In genomic region chr9:108759835-108760234, GRCh38 we compare ENCODE assay signal across 17 cellular contexts.
DNase-seq lines count a peak whose midpoint lies in the region; ATAC-seq and TF ChIP-seq lines count a peak whose summit lies in the region.
"Had no signal": no experiment of that assay in that cellular context is flagged by ENCODE, and none has a peak within 500 bp of the region (broad histone marks: within the 10 kb centered on the region; RNA-seq: fewer than 3 reads in every experiment).

No MANE protein-coding gene starts in this region.

- intact Hi-C loops in adrenal gland (cut with DNase I), result no loop called here

- no peaks in the 10 kb centered on the region for H3K9me2 ChIP-seq in Karpas-422 (replicated peaks; ENCODE audit: insufficient read depth, low read length)

- TF ChIP-seq CTCF in adrenal gland (IDR thresholded peaks at IDR 0.05), result no peak

- peak; percentile 11 for ATAC-seq in esophagus mucosa
- ATAC-seq in activated CD4-positive, CD25-positive, alpha-beta regulatory T cell treated with anti-CD3 and anti-CD28 coated beads, Interleukin-2, amount 50 U/mL, for 24 hours, result no peak
- ATAC-seq in GM18861 (IDR thresholded peaks at IDR 0.05; ENCODE audit: unreplicated experiment), result no peak

- no peak overlapping the region for H3K4me2 ChIP-seq in Karpas-422 (ENCODE audit: low read depth, low read length, poor library complexity, severe bottlenecking)
- H3K4me2 ChIP-seq: KMS-11 had no signal

- H3K4me3 ChIP-seq in Karpas-422 (ENCODE audit: low read length) (no peak overlapping the region), adrenal gland (no peak overlapping the region)
- H3K4me3 ChIP-seq: MG63, SJCRH30 had no signal

- DNase-seq in NCI-H1417 (lab: John Stamatoyannopoulos, UW) (peak; percentile 11 to 70 (median 42)), NCI-H1417 treated with DMSO at 0.1 percent for 48 hours (lab: John Stamatoyannopoulos, UW) (no peak), Karpas-422 (no peak), NCI-H510A treated with DMSO at 0.1 percent for 48 hours (lab: John Stamatoyannopoulos, UW) (peak; percentile 44), adrenal gland (no peak)
- DNase-seq: C1 segment of cervical spinal cord; DMS79; MG63; NCI-H1436 treated with DMSO at 0.1 percent for 48 hours; NCI-H226; NK-92 treated with Interleukin-12 subunit alpha and Interleukin-12 subunit beta, amount 100 ng/mL, for 24 hours; SJCRH30 had no signal

- TF ChIP-seq POLR2A in adrenal gland (IDR thresholded peaks at IDR 0.05), result no peak

- H3K79me2 ChIP-seq in Karpas-422 (ENCODE audit: low read length), result no peaks in the 10 kb centered on the region

- no peak overlapping the region for H3K9ac ChIP-seq in Karpas-422 (ENCODE audit: low read length)
- H3K9ac ChIP-seq: KMS-11 had no signal

- no peak overlapping the region for H3K27ac ChIP-seq in Karpas-422 (ENCODE audit: low read length)
- H3K27ac ChIP-seq in adrenal gland, result no peak overlapping the region
- H3K27ac ChIP-seq: KMS-11, RWPE1, SJCRH30 had no signal

- no peaks in the 10 kb centered on the region for H4K20me1 ChIP-seq in Karpas-422 (ENCODE audit: insufficient read depth, low read depth, low read length)

- H3K27me3 ChIP-seq in Karpas-422 (ENCODE audit: low read length), result no peaks in the 10 kb centered on the region
- H3K27me3 ChIP-seq in adrenal gland, result no peaks in the 10 kb centered on the region
- H3K27me3 ChIP-seq: MG63, SJCRH30 had no signal

- H3K9me3 ChIP-seq in Karpas-422 (ENCODE audit: low read length) (no peaks in the 10 kb centered on the region), adrenal gland (replicated peaks in 1 of 3) (no peaks in the 10 kb centered on the region)
- H3K9me3 ChIP-seq: MG63, SJCRH30 had no signal

- H3K4me1 ChIP-seq in Karpas-422 (ENCODE audit: low read length) (no peaks in the 10 kb centered on the region), adrenal gland (replicated peaks in 1 of 2) (no peaks in the 10 kb centered on the region)
- H3K4me1 ChIP-seq: SJCRH30 had no signal

- H3K36me3 ChIP-seq in Karpas-422 (ENCODE audit: insufficient read depth, low read length) (no peaks in the 10 kb centered on the region), adrenal gland (replicated peaks in 1 of 2) (no peaks in the 10 kb centered on the region)
- H3K36me3 ChIP-seq: MG63, SJCRH30 had no signal

- 74 to 91% (median 85%) methylated on average over 2 of the region's 2 CpGs for WGBS in adrenal gland, 4 donors

- 0 out of 2 replicates have a peak overlapping the region, but pooled peaks have one; percentile 2 for H2AFZ ChIP-seq in Karpas-422 (ENCODE audit: low read length)

Comparison
In these comparisons a context has a peak if more than half of its experiments do, and no peak if none do; other contexts are left out.
1. DNase-seq: peak in NCI-H1417 (3 of 3) and NCI-H510A treated with DMSO at 0.1 percent for 48 hours (single experiment); none in NCI-H1417 treated with DMSO at 0.1 percent for 48 hours (single experiment), Karpas-422 (single experiment) and adrenal gland (0 of 7).